In the genomic region with DNA sequence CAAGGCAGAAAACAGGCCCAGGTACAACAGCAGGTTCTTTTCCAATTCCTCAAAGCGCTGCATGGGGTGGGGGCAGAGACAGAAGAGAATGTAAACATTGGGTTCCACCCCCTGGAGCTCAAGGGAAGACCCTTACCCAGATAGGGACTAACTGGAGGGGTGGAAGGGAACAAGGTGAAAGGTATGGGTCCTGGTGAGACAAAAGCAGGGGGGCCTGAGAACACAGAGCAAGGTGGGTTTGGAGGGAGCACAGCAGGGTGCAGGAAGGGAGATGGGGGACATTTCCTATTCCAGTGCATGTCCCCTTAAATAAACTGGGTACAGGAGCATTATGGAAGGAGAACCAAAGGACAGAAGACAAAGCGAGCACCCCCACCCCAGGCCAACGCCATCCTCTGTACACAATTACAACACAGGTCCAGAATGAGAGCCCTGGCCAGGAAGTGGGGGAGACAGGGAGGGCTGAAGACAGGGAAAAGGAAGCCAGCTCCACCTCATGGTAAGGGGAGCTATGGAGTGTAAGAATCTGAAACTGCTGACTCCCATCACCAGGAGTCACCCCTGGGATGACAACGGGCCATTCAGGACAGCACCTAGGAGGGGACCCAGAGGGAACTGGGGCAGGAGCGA, we compare ENCODE assay signal across 16 cellular contexts. TPM values are rescaled to one million over a fixed set of nuclear protein-coding genes. Genes with fewer than 3 reads are reported as not detected.
DNase-seq lines count a peak whose midpoint lies in the region; ATAC-seq, FAIRE-seq and TF ChIP-seq lines count a peak whose summit lies in the region.
"Had no signal": no experiment of that assay in that cellular context is flagged by ENCODE, and none has a peak within 500 bp of the region (broad histone marks: within the 10 kb centered on the region; RNA-seq: fewer than 3 reads in every experiment).

No MANE protein-coding gene starts in this region.

- H3K4me3 Mint-ChIP-seq in activated CD8-positive, alpha-beta T cell treated with anti-CD3 and anti-CD28 coated beads for 36 hours = no peak overlapping the region
- no peak overlapping the region for H3K4me3 Mint-ChIP-seq in type B pancreatic cell

- no peak overlapping the region for H3K9ac ChIP-seq in kidney (ENCODE audit: low read length in 2 of 2)

- WGBS in heart right ventricle, 2 donors = 71 to 74% methylated on average over 5 of the region's 5 CpGs

- H3K4me1 Mint-ChIP-seq in activated CD8-positive, alpha-beta T cell treated with anti-CD3 and anti-CD28 coated beads for 36 hours (ENCODE audit: low read depth) = peaks cover 33% of the 10 kb centered on the region
- H3K4me1 Mint-ChIP-seq in type B pancreatic cell (ENCODE audit: unreplicated experiment) = peaks cover 11% of the 10 kb centered on the region

- DNase-seq in cardiac muscle cell (ENCODE audit: low read depth in 1 of 2, low spot score in 1 of 2) (no peak), heart right ventricle (no peak), kidney (peak; percentile 21), type B pancreatic cell (ENCODE audit: extremely low spot score, unreplicated experiment) (no peak), NCI-H774 (lab: John Stamatoyannopoulos, UW) (no peak), frontal cortex (ENCODE audit: low spot score in 2 of 2) (no peak)
- no peak for DNase-seq in activated CD8-positive, alpha-beta T cell treated with anti-CD3 and anti-CD28 coated beads for 36 hours
- DNase-seq: activated T-cell treated with anti-CD3 and anti-CD28 coated beads, Interleukin-2, amount 50 U/mL, for 72 hours; foreskin melanocyte; NCI-H2081; stimulated activated CD4-positive, alpha-beta T cell treated with anti-CD3 and anti-CD28 coated beads, Interleukin-4, amount 100 ng/mL, for 1 hour; testis had no signal

- TF ChIP-seq CTCF in cardiac muscle cell (IDR thresholded peaks at IDR 0.05; ENCODE audit: low read depth, low read length) (no peak), heart right ventricle (IDR thresholded peaks at IDR 0.05) (no peak), kidney (IDR thresholded peaks at IDR 0.05; ENCODE audit: borderline replicate concordance, extremely low read depth, insufficient read depth) (no peak), type B pancreatic cell (conservative IDR thresholded peaks at IDR 0.05) (no peak)
- TF ChIP-seq CTCF in activated CD8-positive, alpha-beta T cell treated with anti-CD3 and anti-CD28 coated beads for 36 hours (IDR thresholded peaks at IDR 0.05) = no peak

- H3K36me3 Mint-ChIP-seq in activated CD8-positive, alpha-beta T cell treated with anti-CD3 and anti-CD28 coated beads for 36 hours (ENCODE audit: low read depth) = peaks cover 22% of the 10 kb centered on the region
- H3K36me3 Mint-ChIP-seq in type B pancreatic cell = peaks cover 9% of the 10 kb centered on the region

- intact Hi-C loops in heart right ventricle (cut with DNase I) (loop anchor here in 4 of 10 donors (1.0 to 10.0 kb wide), 4 partner anchors 34 to 58 kb away; a partner anchor contains a TSS), kidney (cut with DNase I) (no loop called here)
- intact Hi-C loops in activated CD8-positive, alpha-beta T cell treated with anti-CD3 and anti-CD28 coated beads for 36 hours (cut with micrococcal nuclease) = no loop called here

- no peaks in the 10 kb centered on the region for H3K9me3 Mint-ChIP-seq in activated CD8-positive, alpha-beta T cell treated with anti-CD3 and anti-CD28 coated beads for 36 hours
- no peaks in the 10 kb centered on the region for H3K9me3 Mint-ChIP-seq in type B pancreatic cell
- H3K9me3 Mint-ChIP-seq: activated T-cell treated with anti-CD3 and anti-CD28 coated beads, Interleukin-2, amount 50 U/mL, for 72 hours had no signal

- H3K9me3 ChIP-seq in cardiac muscle cell (ENCODE audit: low read depth) = no peaks in the 10 kb centered on the region
- H3K9me3 ChIP-seq in heart right ventricle = no peaks in the 10 kb centered on the region
- H3K9me3 ChIP-seq in kidney (ENCODE audit: control insufficient read depth in 1 of 2, low read length in 2 of 2) = no peaks in the 10 kb centered on the region
- H3K9me3 ChIP-seq: testis had no signal

- peaks cover 12% of the 10 kb centered on the region for H3K36me3 ChIP-seq in cardiac muscle cell
- H3K36me3 ChIP-seq in heart right ventricle = peaks cover 0 to 75% (median 26%) of the 10 kb centered on the region in 9 donors
- H3K36me3 ChIP-seq in kidney (ENCODE audit: control insufficient read depth in 1 of 2, insufficient read depth in 2 of 2, low read length in 2 of 2) = peaks cover 14 to 30% of the 10 kb centered on the region in 2 donors

- H3K4me3 ChIP-seq in cardiac muscle cell (no peak overlapping the region), heart right ventricle (no peak overlapping the region), kidney (ENCODE audit: low read length in 2 of 2) (no peak overlapping the region)
- H3K4me3 ChIP-seq: lung, testis had no signal

- CTCF ChIA-PET in activated CD8-positive, alpha-beta T cell treated with anti-CD3 and anti-CD28 coated beads for 36 hours (lab: Charles Lee) = interaction anchor here (0.8 to 2.2 kb wide), 4 partner anchors 8 to 258 kb away, joined by 3 to 6 read pairs (median 3); no protein-coding TSS in a partner anchor

- H3K27ac ChIP-seq in cardiac muscle cell (peak overlapping the region; percentile 34), heart right ventricle (peak overlapping the region in 2 of 10 donors; percentile 94 to 99), kidney (ENCODE audit: low read depth in 2 of 2, low read length in 2 of 2) (no peak overlapping the region)
- H3K27ac ChIP-seq: testis had no signal

- H3K4me1 ChIP-seq in cardiac muscle cell (ENCODE audit: low read depth) = peaks cover 8% of the 10 kb centered on the region
- H3K4me1 ChIP-seq in heart right ventricle = peaks cover 24 to 39% (median 32%) of the 10 kb centered on the region in 9 donors
- H3K4me1 ChIP-seq in kidney (ENCODE audit: control insufficient read depth in 1 of 2, insufficient read depth in 1 of 2, low read depth in 1 of 2, low read length in 2 of 2) = peaks cover 16 to 29% of the 10 kb centered on the region in 2 donors

- H3K27ac Mint-ChIP-seq in activated CD8-positive, alpha-beta T cell treated with anti-CD3 and anti-CD28 coated beads for 36 hours = peak overlapping the region; percentile 62
- H3K27ac Mint-ChIP-seq in type B pancreatic cell = peak overlapping the region; percentile 99

- no peak for FAIRE-seq in kidney (lab: Jason Lieb, UNC)
- FAIRE-seq in frontal cortex (lab: Jason Lieb, UNC) = no peak
- FAIRE-seq: colon, TTC549 had no signal

- POLR2A ChIA-PET in activated CD8-positive, alpha-beta T cell treated with anti-CD3 and anti-CD28 coated beads for 36 hours (lab: Charles Lee) = interaction anchor here (1.2 to 9.7 kb wide), 6 partner anchors 9 to 39 kb away, joined by 3 to 73 read pairs (median 6); a partner anchor contains a TSS

- ATAC-seq in heart right ventricle (no peak), HG03342 (IDR thresholded peaks at IDR 0.05; ENCODE audit: unreplicated experiment) (no peak)
- no peak for ATAC-seq in activated CD8-positive, alpha-beta T cell treated with anti-CD3 and anti-CD28 coated beads for 36 hours
- ATAC-seq: activated T-cell treated with anti-CD3 and anti-CD28 coated beads, Interleukin-2, amount 50 U/mL, for 72 hours had no signal

- H3K27me3 ChIP-seq in cardiac muscle cell (no peaks in the 10 kb centered on the region), heart right ventricle (no peaks in the 10 kb centered on the region)
- H3K27me3 ChIP-seq: testis had no signal

- no peaks in the 10 kb centered on the region for H3K27me3 Mint-ChIP-seq in activated CD8-positive, alpha-beta T cell treated with anti-CD3 and anti-CD28 coated beads for 36 hours
- no peaks in the 10 kb centered on the region for H3K27me3 Mint-ChIP-seq in type B pancreatic cell

RNA-seq across cellular contexts. Expression of a gene that starts 2.1 kb away (rescaled TPM):
- 56.7 and 63.1 TPM in 2 replicates for total RNA-seq in cardiac muscle cell
- polyA plus RNA-seq in cardiac muscle cell = 47.2 TPM in 2 replicates
- total RNA-seq in heart right ventricle = 10 to 100 TPM; 34.9 to 48.8 (median 38.8) TPM
- polyA plus RNA-seq in heart right ventricle = 10 to 100 TPM; 19.9 to 47.7 TPM
- total RNA-seq in activated CD8-positive, alpha-beta T cell treated with anti-CD3 and anti-CD28 coated beads for 36 hours = 10 to 100 TPM; 43.8 to 44.5 TPM
- 68.1 TPM for total RNA-seq in kidney
- 61.8 TPM for polyA plus RNA-seq in kidney (ENCODE audit: insufficient read depth, low read depth, low replicate concordance)
- 64.6 and 68.9 TPM in 2 replicates for total RNA-seq in type B pancreatic cell (ENCODE audit: low replicate concordance)
- 38.7 TPM for total RNA-seq in frontal cortex

RNA-seq across cellular contexts. Expression of a gene that starts 13.1 kb away (rescaled TPM):
- total RNA-seq in cardiac muscle cell = 50.7 and 58.4 TPM in 2 replicates
- 39.9 and 51.3 TPM in 2 replicates for polyA plus RNA-seq in cardiac muscle cell
- total RNA-seq in heart right ventricle = 10 to 100 TPM; 18.0 to 27.7 (median 22.2) TPM
- polyA plus RNA-seq in heart right ventricle = 10 to 100 TPM; 25.1 to 30.0 TPM
- total RNA-seq in activated CD8-positive, alpha-beta T cell treated with anti-CD3 and anti-CD28 coated beads for 36 hours = 10 to 100 TPM; 39.7 to 41.3 TPM
- total RNA-seq in kidney = 32.7 TPM
- polyA plus RNA-seq in kidney (ENCODE audit: insufficient read depth, low read depth, low replicate concordance) = 30.1 TPM
- 46.8 and 50.0 TPM in 2 replicates for total RNA-seq in type B pancreatic cell (ENCODE audit: low replicate concordance)
- total RNA-seq in frontal cortex = 25.3 TPM

RNA-seq across cellular contexts. Expression of a gene that starts 17.4 kb away (rescaled TPM):
- 1.5 TPM in 1 of 2 replicates, not detected in the other for total RNA-seq in cardiac muscle cell
- 0.69 and 5.5 TPM in 2 replicates for polyA plus RNA-seq in cardiac muscle cell
- total RNA-seq in heart right ventricle = not detected
- polyA plus RNA-seq in heart right ventricle = 1 to 10 TPM in 1 of 2 donors, under 1 TPM in 1; 0.41 to 3.7 TPM
- total RNA-seq in activated CD8-positive, alpha-beta T cell treated with anti-CD3 and anti-CD28 coated beads for 36 hours = 1 to 10 TPM in 1 of 2 experiments, under 1 TPM in 1; 0.87 to 1.2 TPM
- not detected for total RNA-seq in kidney
- 2.3 TPM for polyA plus RNA-seq in kidney (ENCODE audit: insufficient read depth, low read depth, low replicate concordance)
- 10.4 and 21.7 TPM in 2 replicates for total RNA-seq in type B pancreatic cell (ENCODE audit: low replicate concordance)
- total RNA-seq in frontal cortex = not detected
- total RNA-seq: lung had no signal

RNA-seq across cellular contexts. Expression of a gene that starts 25.2 kb away (rescaled TPM):
- 0.92 and 0.95 TPM in 2 replicates for total RNA-seq in cardiac muscle cell
- polyA plus RNA-seq in cardiac muscle cell = 8.7 and 11.9 TPM in 2 replicates
- total RNA-seq in heart right ventricle = 1 to 10 TPM in 9 of 10 donors, under 1 TPM in 1; 0.97 to 6.8 (median 1.4) TPM
- 1 to 10 TPM in 1 of 2 donors, under 1 TPM in 1; 0.78 to 3.4 TPM for polyA plus RNA-seq in heart right ventricle
- 100 to 1,000 TPM; 163 to 169 TPM for total RNA-seq in activated CD8-positive, alpha-beta T cell treated with anti-CD3 and anti-CD28 coated beads for 36 hours
- 12.8 TPM for total RNA-seq in kidney
- 5.0 TPM for polyA plus RNA-seq in kidney (ENCODE audit: insufficient read depth, low read depth, low replicate concordance)
- total RNA-seq in type B pancreatic cell (ENCODE audit: low replicate concordance) = 1.4 and 2.3 TPM in 2 replicates
- total RNA-seq in frontal cortex = not detected

RNA-seq across cellular contexts. Expression of a gene that starts 38.0 kb away (rescaled TPM):
- total RNA-seq in cardiac muscle cell (29.5 and 32.3 TPM in 2 replicates), heart right ventricle (1 to 10 TPM; 3.2 to 6.6 (median 5.4) TPM), kidney (9.7 TPM), type B pancreatic cell (ENCODE audit: low replicate concordance) (14.5 and 21.1 TPM in 2 replicates), frontal cortex (39.9 TPM)
- polyA plus RNA-seq in cardiac muscle cell (12.5 and 20.8 TPM in 2 replicates), heart right ventricle (1 to 10 TPM; 2.2 to 8.0 TPM), kidney (ENCODE audit: insufficient read depth, low read depth, low replicate concordance) (6.9 TPM)
- total RNA-seq in activated CD8-positive, alpha-beta T cell treated with anti-CD3 and anti-CD28 coated beads for 36 hours = 10 to 100 TPM; 10.4 to 10.9 TPM
